Comparison of ENCODE assay signal across 16 cellular contexts in the genomic region with DNA sequence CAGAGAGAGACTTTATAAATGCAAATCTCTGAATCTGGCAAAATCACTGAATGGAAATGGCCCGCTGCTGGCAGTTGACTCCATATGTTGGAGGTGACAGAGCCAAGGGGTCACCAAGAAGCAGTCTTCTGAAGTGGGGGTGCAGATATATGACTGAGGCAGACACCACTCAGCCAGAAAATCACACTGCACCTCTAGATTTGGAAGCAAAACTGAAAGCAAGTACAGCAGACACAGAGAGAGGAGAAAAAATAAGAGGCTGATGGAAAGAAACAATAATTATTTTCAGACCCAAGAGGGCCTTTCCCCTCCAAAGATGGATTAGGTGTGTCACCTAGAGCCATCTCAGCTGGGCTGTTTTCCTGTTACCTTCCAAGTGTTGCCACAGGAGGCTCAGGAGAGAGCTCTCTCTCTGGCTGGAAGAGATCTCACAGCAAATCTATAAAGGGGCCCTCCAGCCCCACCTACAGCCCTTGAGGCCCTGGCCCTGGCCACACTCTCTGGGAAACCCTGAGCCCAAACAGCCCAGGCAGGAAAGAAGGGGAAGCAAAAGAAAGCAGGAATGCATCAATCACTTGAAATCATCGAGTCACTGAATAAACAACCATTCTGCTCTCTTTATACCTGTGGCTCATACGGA.
DNase-seq lines count a peak whose midpoint lies in the region; ATAC-seq, FAIRE-seq and TF ChIP-seq lines count a peak whose summit lies in the region.
"Had no signal": no experiment of that assay in that cellular context is flagged by ENCODE, and none has a peak within 500 bp of the region (broad histone marks: within the 10 kb centered on the region; RNA-seq: fewer than 3 reads in every experiment).

No MANE protein-coding gene starts in this region.

- H3K27me3 ChIP-seq in H9 (ENCODE audit: insufficient read depth, low read length): no peaks in the 10 kb centered on the region
- H3K27me3 ChIP-seq in iPS-15b (ENCODE audit: control insufficient read depth, insufficient read depth, low read length): no peaks in the 10 kb centered on the region
- H3K27me3 ChIP-seq in neuronal stem cell (ENCODE audit: control insufficient read depth in 3 of 3, insufficient read depth in 3 of 3, low read depth in 1 of 3, low read length in 3 of 3): no peaks in the 10 kb centered on the region
- H3K27me3 ChIP-seq: SJCRH30 had no signal

- H3K4me3 Mint-ChIP-seq in H9 (no peak overlapping the region), WTC11 (no peak overlapping the region)

- no peak overlapping the region for H2BK20ac ChIP-seq in H9 (ENCODE audit: low read depth, low read length, poor library complexity, severe bottlenecking)

- no peak overlapping the region for H4K5ac ChIP-seq in H9 (ENCODE audit: insufficient read length, low read depth, low read length)

- H3K9me3 Mint-ChIP-seq in H9 (no peaks in the 10 kb centered on the region; a peak in 1 of 5 replicates), WTC11 (peaks cover 4% of the 10 kb centered on the region; the same call in 1 of the 2 replicates)

- DNase-seq in H9: peak; percentile 60
- peak; percentile 37 for DNase-seq in WTC11 (ENCODE audit: low spot score)
- DNase-seq in neuronal stem cell (ENCODE audit: low spot score): no peak
- DNase-seq in NCI-H748 (lab: John Stamatoyannopoulos, UW; ENCODE audit: unreplicated experiment): no peak
- DNase-seq in urothelium cell line (ENCODE audit: low spot score): no peak
- DNase-seq in cerebellar cortex (ENCODE audit: low spot score): no peak
- DNase-seq: DMS 273 treated with DMSO at 0.1 percent for 48 hours, NCI-H1417 treated with DMSO at 0.1 percent for 48 hours, NCI-H1930, NCI-H69, PC-9, SJCRH30 had no signal

- H3K18ac ChIP-seq in H9 (ENCODE audit: insufficient read length, low read depth, low read length) (no peak overlapping the region), neuronal stem cell (ENCODE audit: low read length) (no peak overlapping the region)

- H3T11ph ChIP-seq in H9 (ENCODE audit: low read length): no peak overlapping the region

- H3K23ac ChIP-seq in H9 (ENCODE audit: insufficient read length, low read depth, low read length): no peak overlapping the region
- H3K23ac ChIP-seq in neuronal stem cell (ENCODE audit: low read depth, low read length, poor library complexity): no peak overlapping the region

- H4K20me1 ChIP-seq in H9 (ENCODE audit: control insufficient read depth, insufficient read depth, insufficient read length): no peaks in the 10 kb centered on the region

- no peak overlapping the region for H2BK5ac ChIP-seq in H9 (ENCODE audit: insufficient read length, low read length)
- no peak overlapping the region for H2BK5ac ChIP-seq in neuronal stem cell (ENCODE audit: low read length)

- peak; percentile 85 for ATAC-seq in WTC11
- ATAC-seq: HCT116 had no signal

- H3K36me3 Mint-ChIP-seq in H9 (ENCODE audit: insufficient read depth in 1 of 3, low read depth in 3 of 3) (no peaks in the 10 kb centered on the region), WTC11 (peaks cover 5% of the 10 kb centered on the region)

- H3K27ac Mint-ChIP-seq in H9: no peak overlapping the region; a peak in 1 of 7 replicates
- H3K27ac Mint-ChIP-seq in WTC11: no peak overlapping the region

- no peak overlapping the region for H3K4me2 ChIP-seq in H9 (ENCODE audit: insufficient read depth, insufficient read length, low read length)
- no peak overlapping the region for H3K4me2 ChIP-seq in neuronal stem cell (ENCODE audit: insufficient read depth, low read length, poor library complexity, severe bottlenecking)
- H3K4me2 ChIP-seq: PC-9 had no signal

- POLR2A ChIA-PET in WTC11 (lab: Charles Lee): no interaction called here

- H3K14ac ChIP-seq in H9 (ENCODE audit: insufficient read depth, low read length): no peak overlapping the region
- no peak overlapping the region for H3K14ac ChIP-seq in neuronal stem cell (ENCODE audit: low read length)

- H4K91ac ChIP-seq in H9 (ENCODE audit: insufficient read length, low read depth, low read length) (no peak overlapping the region), neuronal stem cell (ENCODE audit: low read depth, low read length, poor library complexity) (no peak overlapping the region)

- H3K27ac ChIP-seq in H9 (ENCODE audit: insufficient read length, low read depth, low read length): no peak overlapping the region
- no peak overlapping the region for H3K27ac ChIP-seq in neuronal stem cell (replicated peaks; ENCODE audit: low read length)
- H3K27ac ChIP-seq: C4-2B, HL-60, PC-9, SJCRH30 had no signal

- no peak; the same call in 2 of the 3 replicates for TF ChIP-seq CTCF in H9 (conservative IDR thresholded peaks at IDR 0.05)
- TF ChIP-seq CTCF in WTC11 (IDR thresholded peaks at IDR 0.05): no peak

- no peaks in the 10 kb centered on the region for H3K79me2 ChIP-seq in H9 (ENCODE audit: insufficient read depth, low read length)

- H3K9me3 ChIP-seq in H9 (ENCODE audit: control insufficient read depth, low read depth, low read length) (no peaks in the 10 kb centered on the region), iPS-15b (ENCODE audit: control insufficient read depth, insufficient read depth, low read length) (no peaks in the 10 kb centered on the region), neuronal stem cell (replicated peaks in 1 of 2; ENCODE audit: control insufficient read depth in 2 of 2, insufficient read depth in 1 of 2, low read depth in 1 of 2, low read length in 2 of 2) (no peaks in the 10 kb centered on the region)
- H3K9me3 ChIP-seq: SJCRH30 had no signal

- no peaks in the 10 kb centered on the region for H3K27me3 Mint-ChIP-seq in H9 (ENCODE audit: low read depth)
- H3K27me3 Mint-ChIP-seq in WTC11 (ENCODE audit: low read depth): no peaks in the 10 kb centered on the region

- no CpG with 5 or more reads among the region's 3 CpGs for WGBS in H9 (ENCODE audit: extremely low coverage, insufficient read length, low lambda C conversion rate)
- no CpG with 5 or more reads among the region's 3 CpGs for WGBS in neuronal stem cell (ENCODE audit: extremely low coverage in 2 of 2, insufficient read length in 2 of 2, insufficient replicate concordance in 1 of 2), 2 donors

- H3K79me1 ChIP-seq in H9 (ENCODE audit: insufficient read depth, low read depth, low read length, poor library complexity, severe bottlenecking) (no peaks in the 10 kb centered on the region), neuronal stem cell (ENCODE audit: low read depth, low read length) (no peaks in the 10 kb centered on the region)

- H3K36me3 ChIP-seq in iPS-15b (ENCODE audit: control insufficient read depth, insufficient read depth, low read length) (no peaks in the 10 kb centered on the region), neuronal stem cell (replicated peaks in 1 of 2; ENCODE audit: control insufficient read depth in 2 of 2, insufficient read depth in 2 of 2, low read length in 2 of 2) (no peaks in the 10 kb centered on the region)
- H3K36me3 ChIP-seq: SJCRH30 had no signal

- H3K56ac ChIP-seq in H9 (ENCODE audit: insufficient read length, low read depth, low read length): no peak overlapping the region

- H3K4me1 ChIP-seq in H9 (ENCODE audit: insufficient read depth, low read length) (no peaks in the 10 kb centered on the region), iPS-15b (ENCODE audit: control insufficient read depth, insufficient read depth, low read length) (peaks cover 7% of the 10 kb centered on the region), neuronal stem cell (ENCODE audit: control insufficient read depth in 2 of 2, insufficient read depth in 1 of 2, low read depth in 1 of 2, low read length in 2 of 2) (peaks cover 5 to 22% of the 10 kb centered on the region in 2 donors)
- H3K4me1 ChIP-seq: SJCRH30 had no signal

- H3K4me1 Mint-ChIP-seq in H9 (peaks cover 23 to 35% of the 10 kb centered on the region in 2 experiments), WTC11 (peaks cover 58% of the 10 kb centered on the region)

- no peak overlapping the region for H2AK5ac ChIP-seq in H9 (ENCODE audit: insufficient read length, low read length)
- no peak overlapping the region for H2AK5ac ChIP-seq in neuronal stem cell (ENCODE audit: low read depth, low read length)

- no peak overlapping the region for H2BK12ac ChIP-seq in H9 (ENCODE audit: insufficient read length, low read depth, low read length)
- H2BK12ac ChIP-seq in neuronal stem cell (ENCODE audit: low read length): no peak overlapping the region

- no peak overlapping the region for H2BK15ac ChIP-seq in H9 (ENCODE audit: low read depth, low read length)
- no peak overlapping the region for H2BK15ac ChIP-seq in neuronal stem cell (ENCODE audit: low read length)

- H3K4me3 ChIP-seq in iPS-15b (ENCODE audit: low read depth, low read length) (no peak overlapping the region), neuronal stem cell (ENCODE audit: low read length in 2 of 2) (no peak overlapping the region)
- H3K4me3 ChIP-seq: PC-9, SJCRH30 had no signal

- H2AFZ ChIP-seq in H9 (ENCODE audit: low read length): no peak overlapping the region
- peak overlapping the region; percentile 72 for H2AFZ ChIP-seq in neuronal stem cell (ENCODE audit: low read length)
- H2AFZ ChIP-seq: PC-9 had no signal

- H4K8ac ChIP-seq in H9 (replicated peaks; ENCODE audit: insufficient read length, low read depth, low read length) (no peak overlapping the region), neuronal stem cell (ENCODE audit: low read depth, low read length) (no peak overlapping the region)

- FAIRE-seq in urothelium cell line (lab: Jason Lieb, UNC): no peak

- H3K9ac ChIP-seq in H9 (ENCODE audit: extremely low read depth, insufficient read length, low read length) (no peak overlapping the region), iPS-15b (ENCODE audit: low read depth, low read length) (peak overlapping the region; percentile 37), neuronal stem cell (ENCODE audit: low read depth, low read length, poor library complexity) (no peak overlapping the region)

- H3K4ac ChIP-seq in H9 (ENCODE audit: low read depth, low read length) (no peak overlapping the region), neuronal stem cell (ENCODE audit: low read length) (no peak overlapping the region)

- H3K23me2 ChIP-seq in H9 (ENCODE audit: insufficient read length, low read depth, low read length, poor library complexity, severe bottlenecking): no peaks in the 10 kb centered on the region

- CTCF ChIA-PET in WTC11 (lab: Charles Lee): interaction anchor here (0.7 to 3.5 kb wide), 5 partner anchors 12 to 142 kb away, joined by 3 to 15 read pairs (median 4); no protein-coding TSS in a partner anchor

- H2BK120ac ChIP-seq in H9 (ENCODE audit: low read depth, low read length, poor library complexity, severe bottlenecking) (no peak overlapping the region), neuronal stem cell (ENCODE audit: low read depth, low read length) (no peak overlapping the region)

TF ChIP-seq in WTC11, 78 proteins besides CTCF, POLR2A, EP300 and RAD21 (continues in another document):
- TF ChIP-seq, protein P1, sequence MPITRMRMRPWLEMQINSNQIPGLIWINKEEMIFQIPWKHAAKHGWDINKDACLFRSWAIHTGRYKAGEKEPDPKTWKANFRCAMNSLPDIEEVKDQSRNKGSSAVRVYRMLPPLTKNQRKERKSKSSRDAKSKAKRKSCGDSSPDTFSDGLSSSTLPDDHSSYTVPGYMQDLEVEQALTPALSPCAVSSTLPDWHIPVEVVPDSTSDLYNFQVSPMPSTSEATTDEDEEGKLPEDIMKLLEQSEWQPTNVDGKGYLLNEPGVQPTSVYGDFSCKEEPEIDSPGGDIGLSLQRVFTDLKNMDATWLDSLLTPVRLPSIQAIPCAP (CRISPR knock-in tag; IDR thresholded peaks at IDR 0.05): no peak

Comparison
In these comparisons a context has a peak if more than half of its experiments do, and no peak if none do; other contexts are left out.
1. DNase-seq: peak in H9 (single experiment) and WTC11 (single experiment); none in neuronal stem cell (single experiment), NCI-H748 (single experiment), urothelium cell line (single experiment) and cerebellar cortex (single experiment).